ENCODE assay signal across 16 cellular contexts in genomic region chr13:43433691-43434121, GRCh38.
DNase-seq lines count a peak whose midpoint lies in the region; ATAC-seq and TF ChIP-seq lines count a peak whose summit lies in the region.
"Had no signal": no experiment of that assay in that cellular context is flagged by ENCODE, and none has a peak within 500 bp of the region (broad histone marks: within the 10 kb centered on the region; RNA-seq: fewer than 3 reads in every experiment).

No MANE protein-coding gene starts in this region.

- POLR2A ChIA-PET in MCF 10A (lab: Yijun Ruan, JAX) = no interaction called here

- H3K27ac ChIP-seq in breast epithelium (no peak overlapping the region), mammary epithelial cell (ENCODE audit: insufficient read depth, low read depth, low read length) (no peak overlapping the region), skeletal muscle tissue (ENCODE audit: low read depth, low read length) (peak overlapping the region; percentile 71)
- H3K27ac ChIP-seq: BLaER1 treated with 17β-estradiol and CSF1 and Interleukin-3, amounts not matched to agents 10 nM and 100 nM had no signal

- BruUV-seq in MCF 10A (replicated peaks; lab: Mats Ljungman, UMichigan) (no TSS peak), mammary epithelial cell (replicated peaks; lab: Mats Ljungman, UMichigan) (no TSS peak)

- dilution Hi-C loops in mammary epithelial cell (cut with HindIII; ENCODE audit: low sequenced_read_pairs) = no loop called here

- H3K4me2 ChIP-seq in mammary epithelial cell (ENCODE audit: insufficient read depth, low read depth, low read length) = no peak overlapping the region
- H3K4me2 ChIP-seq: GM23338 had no signal

- H3K4me1 Mint-ChIP-seq in MCF 10A (ENCODE audit: insufficient read depth, unreplicated experiment) = peaks cover 9% of the 10 kb centered on the region

- CTCF ChIA-PET in MCF 10A (lab: Yijun Ruan, JAX) = no interaction called here
- CTCF ChIA-PET in mammary epithelial cell (lab: Charles Lee; ENCODE audit: low non-redundant PET) = no interaction called here

- H3K79me2 ChIP-seq in mammary epithelial cell (ENCODE audit: insufficient read depth, low read length) = no peaks in the 10 kb centered on the region

- DNase-seq in MCF 10A (ENCODE audit: unreplicated experiment) = peak; percentile 12
- DNase-seq in breast epithelium (ENCODE audit: low spot score in 2 of 2) = no peak
- peak; percentile 0 for DNase-seq in mammary epithelial cell
- DNase-seq in left ventricle myocardium superior = no peak
- DNase-seq in NCI-H2107 (lab: John Stamatoyannopoulos, UW) = no peak
- DNase-seq in globus pallidus (ENCODE audit: low spot score) = no peak
- DNase-seq: 8988T, NCI-H1092, NCI-H774, SHP77 treated with DMSO at 0.1 percent for 48 hours had no signal

- H3K27me3 ChIP-seq in breast epithelium (no peaks in the 10 kb centered on the region), mammary epithelial cell (ENCODE audit: insufficient read depth, low read length) (no peaks in the 10 kb centered on the region), skeletal muscle tissue (ENCODE audit: control insufficient read depth in 3 of 3, insufficient read depth in 3 of 3, low read length in 3 of 3) (no peaks in the 10 kb centered on the region)
- H3K27me3 ChIP-seq: BLaER1 treated with 17β-estradiol and CSF1 and Interleukin-3, amounts not matched to agents 10 nM and 100 nM had no signal

- ATAC-seq in left ventricle myocardium superior = peak; percentile 85
- no peak for ATAC-seq in HG02870 (IDR thresholded peaks at IDR 0.05; ENCODE audit: unreplicated experiment)
- ATAC-seq: GM23338, K562, Panc1 had no signal

- H3K9ac ChIP-seq in mammary epithelial cell (ENCODE audit: insufficient read depth, low read length) (no peak overlapping the region), skeletal muscle tissue (ENCODE audit: low read depth in 1 of 3, low read length in 3 of 3) (no peak overlapping the region)
- H3K9ac ChIP-seq: BLaER1 treated with 17β-estradiol and CSF1 and Interleukin-3, amounts not matched to agents 10 nM and 100 nM had no signal

- H3K4me3 ChIP-seq in breast epithelium (no peak overlapping the region), mammary epithelial cell (replicated peaks in 1 of 3; ENCODE audit: insufficient read depth in 1 of 3, low read depth in 2 of 3, low read length in 3 of 3) (no peak overlapping the region), skeletal muscle tissue (ENCODE audit: low read length in 3 of 3) (no peak overlapping the region)
- H3K4me3 ChIP-seq: BLaER1 treated with 17β-estradiol and CSF1 and Interleukin-3, amounts not matched to agents 10 nM and 100 nM; GM23338; K562 had no signal

- no peaks in the 10 kb centered on the region for H3K27me3 Mint-ChIP-seq in MCF 10A (ENCODE audit: insufficient read depth, unreplicated experiment)

- no peaks in the 10 kb centered on the region for H4K20me1 ChIP-seq in mammary epithelial cell (ENCODE audit: insufficient read depth, low read length)
- H4K20me1 ChIP-seq: BLaER1 treated with 17β-estradiol and CSF1 and Interleukin-3, amounts not matched to agents 10 nM and 100 nM had no signal

- H3K36me3 ChIP-seq in breast epithelium (no peaks in the 10 kb centered on the region), mammary epithelial cell (ENCODE audit: insufficient read depth, low read length) (no peaks in the 10 kb centered on the region), skeletal muscle tissue (ENCODE audit: control insufficient read depth in 3 of 3, insufficient read depth in 3 of 3, low read length in 3 of 3) (no peaks in the 10 kb centered on the region)
- H3K36me3 ChIP-seq: BLaER1 treated with 17β-estradiol and CSF1 and Interleukin-3, amounts not matched to agents 10 nM and 100 nM had no signal

- no peaks in the 10 kb centered on the region for H3K4me1 ChIP-seq in breast epithelium
- H3K4me1 ChIP-seq in mammary epithelial cell (ENCODE audit: insufficient read depth, low read length) = no peaks in the 10 kb centered on the region
- peaks cover 16 to 21% (median 20%) of the 10 kb centered on the region in 3 donors for H3K4me1 ChIP-seq in skeletal muscle tissue (ENCODE audit: control insufficient read depth in 3 of 3, insufficient read depth in 3 of 3, low read length in 3 of 3)

- no peaks in the 10 kb centered on the region for H3K9me3 Mint-ChIP-seq in MCF 10A (ENCODE audit: unreplicated experiment)
- H3K9me3 Mint-ChIP-seq: GM23338 had no signal

- TF ChIP-seq CTCF in MCF 10A (IDR thresholded peaks at IDR 0.05; ENCODE audit: unreplicated experiment) (no peak), breast epithelium (IDR thresholded peaks at IDR 0.05) (no peak), mammary epithelial cell (conservative IDR thresholded peaks at IDR 0.05 in 1 of 2, IDR thresholded peaks at IDR 0.05 in 1 of 2; ENCODE audit: extremely low read depth in 1 of 2, insufficient read depth in 1 of 2, low read depth in 1 of 2, low read length in 2 of 2) (no peak)

- 100% methylated on average over 1 of the region's 1 CpG for WGBS in mammary epithelial cell (ENCODE audit: low coverage, missing lambda C conversion rate)

- H3K4me3 Mint-ChIP-seq in MCF 10A (ENCODE audit: unreplicated experiment) = no peak overlapping the region
- H3K4me3 Mint-ChIP-seq: GM23338 had no signal

- no peak for TF ChIP-seq POLR2A in breast epithelium (IDR thresholded peaks at IDR 0.05)

- in situ Hi-C loops in mammary epithelial cell (cut with MboI; ENCODE audit: low sequenced_read_pairs in 2 of 2) = no loop called here

- H3K36me3 Mint-ChIP-seq in MCF 10A (ENCODE audit: insufficient read depth, unreplicated experiment) = no peaks in the 10 kb centered on the region

- no peak overlapping the region for H3K27ac Mint-ChIP-seq in MCF 10A (ENCODE audit: low read depth, unreplicated experiment)
- H3K27ac Mint-ChIP-seq: GM23338 had no signal

- intact Hi-C loops in MCF 10A (cut with micrococcal nuclease) = no loop called here
- intact Hi-C loops in breast epithelium (cut with DNase I; ENCODE audit: low total_unique reads) = no loop called here
- intact Hi-C loops in mammary epithelial cell (cut with micrococcal nuclease) = no loop called here
- intact Hi-C loops in left ventricle myocardium superior (cut with micrococcal nuclease) = no loop called here

- no peak overlapping the region for H2AFZ ChIP-seq in mammary epithelial cell (ENCODE audit: low read depth, low read length)
- H2AFZ ChIP-seq: GM23338 had no signal

- H3K9me3 ChIP-seq in breast epithelium (no peaks in the 10 kb centered on the region), mammary epithelial cell (replicated peaks; ENCODE audit: insufficient read depth, low read length) (no peaks in the 10 kb centered on the region), skeletal muscle tissue (ENCODE audit: control insufficient read depth in 3 of 3, low read length in 3 of 3) (no peaks in the 10 kb centered on the region)
- H3K9me3 ChIP-seq: BLaER1 treated with 17β-estradiol and CSF1 and Interleukin-3, amounts not matched to agents 10 nM and 100 nM had no signal

Comparison
In these comparisons a context has a peak if more than half of its experiments do, and no peak if none do; other contexts are left out.
1. DNase-seq: peak in MCF 10A (single experiment) and mammary epithelial cell (single experiment); none in breast epithelium (0 of 2), left ventricle myocardium superior (single experiment), NCI-H2107 (single experiment) and globus pallidus (single experiment).